31 cellular contexts compared by ENCODE assay signal in genomic region chr2:47243596-47244323, GRCh38.
DNase-seq lines count a peak whose midpoint lies in the region; ATAC-seq and TF ChIP-seq lines count a peak whose summit lies in the region.
"Had no signal": no experiment of that assay in that cellular context is flagged by ENCODE, and none has a peak within 500 bp of the region (broad histone marks: within the 10 kb centered on the region; RNA-seq: fewer than 3 reads in every experiment).

No MANE protein-coding gene starts in this region.

- H3K36me3 ChIP-seq in fibroblast of lung (ENCODE audit: control insufficient read depth, insufficient read depth, low read length) = no peaks in the 10 kb centered on the region
- no peaks in the 10 kb centered on the region for H3K36me3 ChIP-seq in transverse colon
- H3K36me3 ChIP-seq: ascending aorta, right atrium auricular region, SJSA1, spleen, tibial nerve had no signal

- H3K79me2 ChIP-seq in fibroblast of lung (ENCODE audit: control insufficient read depth, insufficient read depth, low read length) = no peaks in the 10 kb centered on the region
- H3K79me2 ChIP-seq: parathyroid adenoma had no signal

- in situ Hi-C loops in transverse colon (cut with MboI; ENCODE audit: low pct_ligation_motif_present in 1 of 4, low pct_unique_long_range_greater_than_20kb in 1 of 4, low sequenced_read_pairs in 3 of 4) = no loop called here

- CTCF ChIA-PET in HEK293T (lab: Yijun Ruan, JAX) = no interaction called here

- H3K27ac Mint-ChIP-seq in nephron = peak overlapping the region; percentile 32 to 81 (median 60)
- no peak overlapping the region for H3K27ac Mint-ChIP-seq in osteocyte (ENCODE audit: unreplicated experiment)
- H3K27ac Mint-ChIP-seq: activated naive CD8-positive, alpha-beta T cell treated with anti-CD3 and anti-CD28 coated beads for 36 hours; activated T-cell treated with anti-CD3 and anti-CD28 coated beads, Interleukin-2, amount 50 U/mL, for 24 hours; stimulated activated naive CD8-positive, alpha-beta T cell treated with anti-CD3 and anti-CD28 coated beads, Interleukin-15, Interleukin-2, amounts not matched to agents 100 ng/mL and 50 ng/mL, for 24 hours; T-helper 1 cell treated with Interleukin-12 subunit alpha and Interleukin-12 subunit beta and Interleukin-4 antibody, amounts not matched to agents 30 μg/mL and 1 μg/mL, for 36 hours had no signal

- no peaks in the 10 kb centered on the region for H4K20me1 ChIP-seq in fibroblast of lung (ENCODE audit: control insufficient read depth, extremely low read depth, insufficient read depth, low read length)

- no peak overlapping the region for H3K4me2 ChIP-seq in fibroblast of lung (ENCODE audit: extremely low read depth, insufficient read depth, low read length)

- DNase-seq in fibroblast of lung (ENCODE audit: low read depth in 2 of 2) (no peak), transverse colon (no peak), T-helper 1 cell (no peak), HEK293T (ENCODE audit: extremely low spot score) (no peak), osteocyte (ENCODE audit: extremely low spot score, unreplicated experiment) (no peak)
- DNase-seq: activated CD4-positive, CD25-positive, alpha-beta regulatory T cell; activated gamma-delta T cell; activated naive CD8-positive, alpha-beta T cell treated with anti-CD3 and anti-CD28 coated beads for 36 hours; activated T-cell treated with anti-CD3 and anti-CD28 coated beads, Interleukin-2, amount 50 U/mL, for 24 hours; C1 segment of cervical spinal cord; caudate nucleus; cortex of kidney; effector memory CD4-positive, alpha-beta T cell; erythroblast; foreskin melanocyte; H9; kidney glomerular epithelial cell; NCI-H146; NCI-H446; NCI-H748 treated with DMSO at 0.1 percent for 48 hours; spleen; stimulated activated CD4-positive, alpha-beta T cell treated with anti-CD3 and anti-CD28 coated beads, Interleukin-2, amount 100 ng/mL, for 24 hours had no signal

- H3K9me3 Mint-ChIP-seq in nephron = no peaks in the 10 kb centered on the region
- no peaks in the 10 kb centered on the region for H3K9me3 Mint-ChIP-seq in osteocyte (ENCODE audit: unreplicated experiment)
- H3K9me3 Mint-ChIP-seq: activated naive CD8-positive, alpha-beta T cell treated with anti-CD3 and anti-CD28 coated beads for 36 hours; activated T-cell treated with anti-CD3 and anti-CD28 coated beads, Interleukin-2, amount 50 U/mL, for 24 hours; H9; stimulated activated naive CD8-positive, alpha-beta T cell treated with anti-CD3 and anti-CD28 coated beads, Interleukin-15, Interleukin-2, amounts not matched to agents 100 ng/mL and 50 ng/mL, for 24 hours; T-helper 1 cell treated with Interleukin-12 subunit alpha and Interleukin-12 subunit beta and Interleukin-4 antibody, amounts not matched to agents 30 μg/mL and 1 μg/mL, for 36 hours had no signal

- H3K27me3 ChIP-seq in fibroblast of lung (ENCODE audit: control insufficient read depth, insufficient read depth, low read length) (no peaks in the 10 kb centered on the region), transverse colon (no peaks in the 10 kb centered on the region)
- H3K27me3 ChIP-seq: ascending aorta, right atrium auricular region, SJSA1, spleen, tibial nerve had no signal

- TF ChIP-seq CTCF in fibroblast of lung (conservative IDR thresholded peaks at IDR 0.05 in 1 of 2, IDR thresholded peaks at IDR 0.05 in 1 of 2; ENCODE audit: low read depth in 1 of 2, low read length in 2 of 2) (no peak), nephron (IDR thresholded peaks at IDR 0.05; ENCODE audit: unreplicated experiment in 3 of 3) (no peak), transverse colon (IDR thresholded peaks at IDR 0.05) (no peak), osteocyte (IDR thresholded peaks at IDR 0.05) (no peak)

- peak overlapping the region; percentile 26 for H2AFZ ChIP-seq in fibroblast of lung (ENCODE audit: low read length)
- H2AFZ ChIP-seq: parathyroid adenoma had no signal

- H3K27me3 Mint-ChIP-seq in nephron (ENCODE audit: low read depth) (peaks cover 4% of the 10 kb centered on the region), osteocyte (ENCODE audit: unreplicated experiment) (no peaks in the 10 kb centered on the region)
- H3K27me3 Mint-ChIP-seq: activated naive CD8-positive, alpha-beta T cell treated with anti-CD3 and anti-CD28 coated beads for 36 hours; stimulated activated naive CD8-positive, alpha-beta T cell treated with anti-CD3 and anti-CD28 coated beads, Interleukin-15, Interleukin-2, amounts not matched to agents 100 ng/mL and 50 ng/mL, for 24 hours had no signal

- peaks cover 36% of the 10 kb centered on the region for H3K4me1 Mint-ChIP-seq in nephron
- H3K4me1 Mint-ChIP-seq in osteocyte (ENCODE audit: unreplicated experiment) = peaks cover 10% of the 10 kb centered on the region
- H3K4me1 Mint-ChIP-seq: activated naive CD8-positive, alpha-beta T cell treated with anti-CD3 and anti-CD28 coated beads for 36 hours had no signal

- H3K9ac ChIP-seq in fibroblast of lung (ENCODE audit: insufficient read depth, low read length) = no peak overlapping the region
- H3K9ac ChIP-seq: parathyroid adenoma had no signal

- H3K4me3 ChIP-seq in fibroblast of lung (replicated peaks in 1 of 4; ENCODE audit: control extremely low read depth in 1 of 4, insufficient read depth in 1 of 4, low read depth in 3 of 4, low read length in 4 of 4) = no peak overlapping the region
- no peak overlapping the region for H3K4me3 ChIP-seq in transverse colon
- H3K4me3 ChIP-seq: ascending aorta, right atrium auricular region, SJSA1, spleen, tibial nerve had no signal

- 76% methylated on average over 14 of the region's 14 CpGs; no CpG with 5 or more reads in 1 of the 2 donors for WGBS in transverse colon (ENCODE audit: low coverage in 1 of 2), 2 donors

- H3K9me3 ChIP-seq in fibroblast of lung (ENCODE audit: control insufficient read depth, insufficient read depth, low read depth, low read length) (no peaks in the 10 kb centered on the region), transverse colon (no peaks in the 10 kb centered on the region)
- H3K9me3 ChIP-seq: ascending aorta, right atrium auricular region, SJSA1, spleen, tibial nerve had no signal

- TF ChIP-seq POLR2A in transverse colon (IDR thresholded peaks at IDR 0.05) = no peak

- H3K4me1 ChIP-seq in fibroblast of lung (ENCODE audit: control insufficient read depth, extremely low read depth, insufficient read depth, low read length) (no peaks in the 10 kb centered on the region), transverse colon (no peaks in the 10 kb centered on the region)
- H3K4me1 ChIP-seq: ascending aorta, parathyroid adenoma, right atrium auricular region, SJSA1, spleen had no signal

- H3K27ac ChIP-seq in fibroblast of lung (ENCODE audit: insufficient read depth, low read length) = no peak overlapping the region
- H3K27ac ChIP-seq in transverse colon = peak overlapping the region in 3 of 4 donors; percentile 35 to 76 (median 54)
- H3K27ac ChIP-seq: ascending aorta, parathyroid adenoma, right atrium auricular region, SJSA1, spleen, tibial nerve had no signal

- ATAC-seq in SK-N-SH treated with all-trans-retinoic acid at 6 μM for 48 hours = peak; percentile 57

- TF ChIP-seq EP300 in transverse colon (IDR thresholded peaks at IDR 0.05; ENCODE audit: low read depth) = no peak

- H3K36me3 Mint-ChIP-seq in nephron (ENCODE audit: low read depth) (no peaks in the 10 kb centered on the region), osteocyte (ENCODE audit: unreplicated experiment) (peaks cover 2% of the 10 kb centered on the region)
- H3K36me3 Mint-ChIP-seq: activated naive CD8-positive, alpha-beta T cell treated with anti-CD3 and anti-CD28 coated beads for 36 hours had no signal

- H3K4me3 Mint-ChIP-seq in nephron = no peak overlapping the region
- H3K4me3 Mint-ChIP-seq in osteocyte (ENCODE audit: unreplicated experiment) = no peak overlapping the region
- H3K4me3 Mint-ChIP-seq: activated naive CD8-positive, alpha-beta T cell treated with anti-CD3 and anti-CD28 coated beads for 36 hours; activated T-cell treated with anti-CD3 and anti-CD28 coated beads, Interleukin-2, amount 50 U/mL, for 24 hours; H9; stimulated activated naive CD8-positive, alpha-beta T cell treated with anti-CD3 and anti-CD28 coated beads, Interleukin-15, Interleukin-2, amounts not matched to agents 100 ng/mL and 50 ng/mL, for 24 hours; T-helper 1 cell treated with Interleukin-12 subunit alpha and Interleukin-12 subunit beta and Interleukin-4 antibody, amounts not matched to agents 30 μg/mL and 1 μg/mL, for 36 hours had no signal

- POLR2A ChIA-PET in HEK293T (lab: Yijun Ruan, JAX) = no interaction called here

- intact Hi-C loops in transverse colon (cut with DNase I; ENCODE audit: low total_unique reads) = no loop called here

TF ChIP-seq in SK-N-SH treated with all-trans-retinoic acid at 6 μM for 48 hours, 23 proteins besides CTCF, POLR2A, EP300 and RAD21 (continues in another document):
- TF ChIP-seq SNAI2 (CRISPR knock-in tag; IDR thresholded peaks at IDR 0.05) (peak; percentile 82; the same call in 1 of the 2 replicates), ISL1 (CRISPR knock-in tag; IDR thresholded peaks at IDR 0.05) (peak; percentile 61), ZNF8 (CRISPR knock-in tag; IDR thresholded peaks at IDR 0.05) (0 out of 2 replicates have a peak, but pooled peaks have one; percentile 23)

TF ChIP-seq in HEK293T, 16 proteins besides CTCF, POLR2A, EP300 and RAD21:
- TF ChIP-seq BHLHE40 (IDR thresholded peaks at IDR 0.05; ENCODE audit: borderline replicate concordance) (no peak), HDGF (IDR thresholded peaks at IDR 0.05; ENCODE audit: borderline replicate concordance) (no peak), NFRKB (IDR thresholded peaks at IDR 0.05) (no peak), FOXK2 (IDR thresholded peaks at IDR 0.05) (no peak), ARNT (IDR thresholded peaks at IDR 0.05) (no peak), CTBP1 (IDR thresholded peaks at IDR 0.05; ENCODE audit: borderline replicate concordance) (no peak), FOXA1 (IDR thresholded peaks at IDR 0.05) (no peak), FOXM1 (IDR thresholded peaks at IDR 0.05; ENCODE audit: borderline replicate concordance) (no peak), L3MBTL2 (conservative IDR thresholded peaks at IDR 0.05) (no peak), ELF4 (IDR thresholded peaks at IDR 0.05) (no peak), ZNF384 (IDR thresholded peaks at IDR 0.05) (no peak), LEF1 (IDR thresholded peaks at IDR 0.05; ENCODE audit: borderline replicate concordance) (no peak)
- TF ChIP-seq, protein P1, sequence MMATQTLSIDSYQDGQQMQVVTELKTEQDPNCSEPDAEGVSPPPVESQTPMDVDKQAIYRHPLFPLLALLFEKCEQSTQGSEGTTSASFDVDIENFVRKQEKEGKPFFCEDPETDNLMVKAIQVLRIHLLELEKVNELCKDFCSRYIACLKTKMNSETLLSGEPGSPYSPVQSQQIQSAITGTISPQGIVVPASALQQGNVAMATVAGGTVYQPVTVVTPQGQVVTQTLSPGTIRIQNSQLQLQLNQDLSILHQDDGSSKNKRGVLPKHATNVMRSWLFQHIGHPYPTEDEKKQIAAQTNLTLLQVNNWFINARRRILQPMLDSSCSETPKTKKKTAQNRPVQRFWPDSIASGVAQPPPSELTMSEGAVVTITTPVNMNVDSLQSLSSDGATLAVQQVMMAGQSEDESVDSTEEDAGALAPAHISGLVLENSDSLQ (IDR thresholded peaks at IDR 0.05) = no peak
